Comparison of ENCODE assay signal across 8 cellular contexts in genomic region chr6:24720131-24720603, GRCh38. TPM values are rescaled to one million over a fixed set of nuclear protein-coding genes. Genes with fewer than 3 reads are reported as not detected.
DNase-seq lines count a peak whose midpoint lies in the region; ATAC-seq and TF ChIP-seq lines count a peak whose summit lies in the region.

No MANE protein-coding gene starts in this region.

- H3K79me2 ChIP-seq in mammary epithelial cell (ENCODE audit: insufficient read depth, low read length) = peaks cover 54% of the 10 kb centered on the region

- DNase-seq in GM12864 (ENCODE audit: low read depth) = no peak
- DNase-seq in Jurkat, Clone E6-1 (ENCODE audit: low read depth, low spot score) = peak; percentile 24
- peak; percentile 51 to 68 (median 63) for DNase-seq in activated CD4-positive, CD25-positive, alpha-beta regulatory T cell (lab: John Stamatoyannopoulos, UW)
- peak; percentile 75 for DNase-seq in mammary epithelial cell
- DNase-seq in kidney epithelial cell (ENCODE audit: low read depth) = no peak
- DNase-seq in stimulated activated CD4-positive, alpha-beta T cell treated with anti-CD3 and anti-CD28 coated beads, Interleukin-1b, Interleukin-23, amount 100 ng/mL, for 24 hours (ENCODE audit: low read depth in 4 of 4, low spot score in 1 of 4) = peak; percentile 55 to 67 (median 64)

- CTCF ChIA-PET in mammary epithelial cell (lab: Charles Lee; ENCODE audit: low non-redundant PET) = no interaction called here

- H4K20me1 ChIP-seq in mammary epithelial cell (ENCODE audit: insufficient read depth, low read length) = peaks cover 9% of the 10 kb centered on the region

- H2AFZ ChIP-seq in mammary epithelial cell (ENCODE audit: low read depth, low read length) = no peak overlapping the region

- H3K36me3 ChIP-seq in mammary epithelial cell (ENCODE audit: insufficient read depth, low read length) (peaks cover 8% of the 10 kb centered on the region), kidney epithelial cell (ENCODE audit: control insufficient read depth, insufficient read depth, low read length) (no peaks in the 10 kb centered on the region)

- no CpG with 5 or more reads among the region's 39 CpGs for WGBS in mammary epithelial cell (ENCODE audit: low coverage, missing lambda C conversion rate)

- peak overlapping the region; percentile 41 for H3K4me2 ChIP-seq in mammary epithelial cell (ENCODE audit: insufficient read depth, low read depth, low read length)

- H3K4me1 ChIP-seq in mammary epithelial cell (ENCODE audit: insufficient read depth, low read length) = peaks cover 9% of the 10 kb centered on the region

- TF ChIP-seq CTCF in GM12864 (IDR thresholded peaks at IDR 0.05; ENCODE audit: low read depth, low read length, missing control alignments) = no peak
- no peak for TF ChIP-seq CTCF in mammary epithelial cell (conservative IDR thresholded peaks at IDR 0.05 in 1 of 2, IDR thresholded peaks at IDR 0.05 in 1 of 2; ENCODE audit: extremely low read depth in 1 of 2, insufficient read depth in 1 of 2, low read depth in 1 of 2, low read length in 2 of 2)
- no peak for TF ChIP-seq CTCF in kidney epithelial cell (IDR thresholded peaks at IDR 0.05; ENCODE audit: insufficient read depth, low read length, poor library complexity, severe bottlenecking)

- in situ Hi-C loops in mammary epithelial cell (cut with MboI; ENCODE audit: low sequenced_read_pairs in 2 of 2) = no loop called here

- peak overlapping the region; percentile 99 for H3K27ac ChIP-seq in mammary epithelial cell (ENCODE audit: insufficient read depth, low read depth, low read length)

- H3K9me3 ChIP-seq in mammary epithelial cell (replicated peaks; ENCODE audit: insufficient read depth, low read length) = no peaks in the 10 kb centered on the region

- peak overlapping the region; percentile 98 for H3K9ac ChIP-seq in mammary epithelial cell (ENCODE audit: insufficient read depth, low read length)

- ATAC-seq in HG02852 (IDR thresholded peaks at IDR 0.05; ENCODE audit: unreplicated experiment) (no peak), HG03135 (IDR thresholded peaks at IDR 0.05; ENCODE audit: unreplicated experiment) (no peak)

- TSS peak; percentile 53 for BruUV-seq in mammary epithelial cell (replicated peaks; lab: Mats Ljungman, UMichigan)

- intact Hi-C loops in mammary epithelial cell (cut with micrococcal nuclease) = loop anchor here (1.0 to 2.0 kb wide), 3 partner anchors 46 to 297 kb away; partner anchors contain the start of gene GMNN

- H3K4me3 ChIP-seq in GM12864 (ENCODE audit: low read depth, low read length) (peak overlapping the region; percentile 99), mammary epithelial cell (replicated peaks in 1 of 3; ENCODE audit: insufficient read depth in 1 of 3, low read depth in 2 of 3, low read length in 3 of 3) (peak overlapping the region; percentile 64 to 99 (median 98)), kidney epithelial cell (ENCODE audit: low read depth, low read length) (peak overlapping the region; percentile 95)
- peak overlapping the region; percentile 93 for H3K4me3 ChIP-seq in Jurkat, Clone E6-1 (ENCODE audit: low read length)

- no peaks in the 10 kb centered on the region for H3K27me3 ChIP-seq in mammary epithelial cell (ENCODE audit: insufficient read depth, low read length)
- no peaks in the 10 kb centered on the region for H3K27me3 ChIP-seq in kidney epithelial cell (ENCODE audit: control insufficient read depth, insufficient read depth, low read length)

- dilution Hi-C loops in mammary epithelial cell (cut with HindIII; ENCODE audit: low sequenced_read_pairs) = loop anchor here (10.0 kb wide), 1 partner anchor 535 kb away; no protein-coding TSS in a partner anchor

RNA-seq across cellular contexts. Expression of gene C6orf62, which starts 1.2 kb away (rescaled TPM):
- polyA plus RNA-seq in Jurkat, Clone E6-1 (2012; ENCODE audit: insufficient read depth, insufficient read length) = 70.1 TPM
- total RNA-seq in mammary epithelial cell (100 to 1,000 TPM; 112 TPM), kidney epithelial cell (126 and 137 TPM in 2 replicates)
- polyA plus RNA-seq in mammary epithelial cell = 53.4 TPM
- 54.3 TPM for polyA minus RNA-seq in mammary epithelial cell

RNA-seq across cellular contexts. Expression of gene ACOT13, which starts 53.3 kb away (rescaled TPM):
- 103 TPM for polyA plus RNA-seq in Jurkat, Clone E6-1 (2012; ENCODE audit: insufficient read depth, insufficient read length)
- total RNA-seq in mammary epithelial cell (10 to 100 TPM in 1 of 2 donors, 1 to 10 TPM in 1; 4.8 to 32.5 TPM), kidney epithelial cell (8.2 and 9.1 TPM in 2 replicates)
- 18.7 TPM for polyA plus RNA-seq in mammary epithelial cell
- 26.7 TPM for polyA minus RNA-seq in mammary epithelial cell

RNA-seq across cellular contexts. Expression of gene TDP2, which starts 53.5 kb away (rescaled TPM):
- 74.8 TPM for polyA plus RNA-seq in Jurkat, Clone E6-1 (2012; ENCODE audit: insufficient read depth, insufficient read length)
- total RNA-seq in mammary epithelial cell (10 to 100 TPM; 16.3 to 28.5 TPM), kidney epithelial cell (26.6 and 27.5 TPM in 2 replicates)
- 16.7 TPM for polyA plus RNA-seq in mammary epithelial cell
- polyA minus RNA-seq in mammary epithelial cell = 38.6 TPM

RNA-seq across cellular contexts. Expression of gene GMNN, which starts 54.6 kb away (rescaled TPM):
- 128 TPM for polyA plus RNA-seq in Jurkat, Clone E6-1 (2012; ENCODE audit: insufficient read depth, insufficient read length)
- total RNA-seq in mammary epithelial cell (10 to 100 TPM in 1 of 2 donors, 1 to 10 TPM in 1; 8.0 to 36.3 TPM), kidney epithelial cell (19.8 and 24.0 TPM in 2 replicates)
- 43.7 TPM for polyA plus RNA-seq in mammary epithelial cell
- polyA minus RNA-seq in mammary epithelial cell = 14.9 TPM

Comparison
In these comparisons a context has a peak if more than half of its experiments do, and no peak if none do; other contexts are left out.
1. DNase-seq: peak in Jurkat, Clone E6-1 (single experiment), activated CD4-positive, CD25-positive, alpha-beta regulatory T cell (4 of 4), mammary epithelial cell (single experiment) and stimulated activated CD4-positive, alpha-beta T cell treated with anti-CD3 and anti-CD28 coated beads, Interleukin-1b, Interleukin-23, amount 100 ng/mL, for 24 hours (4 of 4); none in GM12864 (single experiment) and kidney epithelial cell (single experiment).
2. Peak in every context shown above with its lines, with median percentiles within 50 percentile points of each other: H3K4me3 ChIP-seq.